ENCODE assay signal across 8 cellular contexts in the genomic region with DNA sequence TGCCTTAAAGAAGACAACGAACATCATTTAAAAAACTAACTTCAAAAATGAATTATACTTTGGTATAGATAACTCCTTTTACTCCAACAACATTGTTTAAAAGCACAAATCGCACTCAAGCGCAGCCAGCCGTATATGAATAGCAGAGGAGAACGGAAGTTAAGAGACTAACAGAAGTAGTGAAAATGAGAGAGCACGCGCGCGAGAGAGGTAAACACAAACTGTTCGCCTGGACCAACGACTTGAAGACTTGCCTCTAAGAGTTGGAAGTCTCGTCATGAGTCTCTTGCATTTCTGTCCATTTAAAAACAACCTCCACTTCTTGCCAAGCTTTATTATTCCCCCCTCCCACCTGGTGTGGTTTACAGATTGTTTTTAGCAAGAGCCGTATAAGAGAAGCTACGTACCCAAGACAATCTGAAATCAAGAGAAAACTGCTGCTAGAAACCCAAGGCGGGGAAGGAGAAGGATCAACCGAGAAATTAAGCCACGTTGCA. TPM values are rescaled to one million over a fixed set of nuclear protein-coding genes. Genes with fewer than 3 reads are reported as not detected.
DNase-seq lines count a peak whose midpoint lies in the region; ATAC-seq, FAIRE-seq and TF ChIP-seq lines count a peak whose summit lies in the region.

No MANE protein-coding gene starts in this region.

- intact Hi-C loops in PC-9 (cut with micrococcal nuclease; ENCODE audit: unreplicated experiment) (no loop called here), adrenal gland (cut with DNase I) (loop anchor here in 1 of 2 donors (10.0 kb wide), 1 partner anchor 51 kb away; no protein-coding TSS in a partner anchor)

- H3K9me3 ChIP-seq in PC-9 (ENCODE audit: insufficient read depth, low read depth), result no peaks in the 10 kb centered on the region
- peaks cover 0 to under 1% (median 0%) of the 10 kb centered on the region in 3 donors for H3K9me3 ChIP-seq in adrenal gland (replicated peaks in 1 of 3)
- no peaks in the 10 kb centered on the region for H3K9me3 ChIP-seq in keratinocyte (ENCODE audit: control insufficient read depth, low read depth, low read length)

- POLR2A ChIA-PET in PC-9 (lab: Charles Lee; ENCODE audit: unreplicated experiment), result interaction anchor here (0.5 kb wide), 1 partner anchor 527 kb away, joined by 5 read pairs; no protein-coding TSS in a partner anchor

- CTCF ChIA-PET in PC-9 (lab: Charles Lee), result no interaction called here

- peak overlapping the region; percentile 100 for H3K9ac ChIP-seq in keratinocyte (ENCODE audit: control insufficient read depth, extremely low read depth, insufficient read depth, low read length)

- dilution Hi-C loops in keratinocyte (cut with MboI; ENCODE audit: extremely low pct_ligation_motif_present, low sequenced_read_pairs), result no loop called here

- H3F3A ChIP-seq in PC-9 (ENCODE audit: insufficient read depth, low read depth), result no peaks in the 10 kb centered on the region

- peak overlapping the region; percentile 89 for H3K4me3 ChIP-seq in PC-9
- peak overlapping the region; percentile 19 to 74 (median 48) for H3K4me3 ChIP-seq in adrenal gland
- peak overlapping the region; percentile 78 to 100 (median 100) for H3K4me3 ChIP-seq in keratinocyte (ENCODE audit: control insufficient read depth in 2 of 3, extremely low read depth in 1 of 3, insufficient read depth in 2 of 3, low read depth in 1 of 3, low read length in 3 of 3)

- peak overlapping the region; percentile 80 for H3K27ac ChIP-seq in PC-9
- H3K27ac ChIP-seq in adrenal gland, result peak overlapping the region; percentile 22 to 95 (median 91)
- H3K27ac ChIP-seq in keratinocyte (ENCODE audit: control insufficient read depth, insufficient read depth, low read length), result peak overlapping the region; percentile 100

- H3K79me2 ChIP-seq in PC-9 (ENCODE audit: low read depth), result peaks cover 93% of the 10 kb centered on the region
- peaks cover 88% of the 10 kb centered on the region for H3K79me2 ChIP-seq in keratinocyte (ENCODE audit: control insufficient read depth, insufficient read depth, low read length)

- H3K4me2 ChIP-seq in PC-9 (peak overlapping the region; percentile 96), keratinocyte (ENCODE audit: control insufficient read depth, extremely low read depth, insufficient read depth, low read depth, low read length) (peak overlapping the region; percentile 89)

- peak; percentile 16 for DNase-seq in GM04504 (ENCODE audit: low read depth)
- DNase-seq in PC-9, result peak; percentile 4 to 50
- DNase-seq in adrenal gland, result peak in 4 of 7 donors; percentile 22 to 37 (median 28)
- no peak for DNase-seq in keratinocyte (ENCODE audit: low read depth, low spot score)
- peak; percentile 2 for DNase-seq in stimulated activated CD8-positive, alpha-beta memory T cell treated with anti-CD3 and anti-CD28 coated beads, Interleukin-12 subunit alpha, Interleukin-12 subunit beta, amount 100 ng/mL, for 4 hours (ENCODE audit: low read depth)

- H3K4me1 ChIP-seq in PC-9 (replicated peaks; ENCODE audit: insufficient read depth) (peaks cover 22% of the 10 kb centered on the region), adrenal gland (replicated peaks in 1 of 2) (peaks cover 15 to 50% of the 10 kb centered on the region in 2 donors), keratinocyte (ENCODE audit: control insufficient read depth, extremely low read depth, insufficient read depth, low read length) (peaks cover 9% of the 10 kb centered on the region)

- peaks cover 17% of the 10 kb centered on the region; the same call in 1 of the 2 replicates for H3K36me3 ChIP-seq in PC-9 (ENCODE audit: low read depth)
- no peaks in the 10 kb centered on the region for H3K36me3 ChIP-seq in adrenal gland (replicated peaks in 1 of 2)
- H3K36me3 ChIP-seq in keratinocyte (ENCODE audit: control insufficient read depth in 2 of 2, extremely low read depth in 1 of 2, insufficient read depth in 2 of 2, low read length in 2 of 2), result peaks cover 0 to 17% of the 10 kb centered on the region in 2 experiments

- TSS peak; percentile 50 for BruUV-seq in PC-9 (replicated peaks; lab: Mats Ljungman, UMichigan)

- ATAC-seq in HG02678 (IDR thresholded peaks at IDR 0.05; ENCODE audit: unreplicated experiment), result peak; percentile 18
- ATAC-seq in GM18505 (IDR thresholded peaks at IDR 0.05; ENCODE audit: unreplicated experiment), result no peak
- no peak for ATAC-seq in HG03520 (IDR thresholded peaks at IDR 0.05; ENCODE audit: unreplicated experiment)

- H3K27me3 ChIP-seq in PC-9 (ENCODE audit: insufficient read depth, low read depth), result no peaks in the 10 kb centered on the region
- no peaks in the 10 kb centered on the region for H3K27me3 ChIP-seq in adrenal gland
- no peaks in the 10 kb centered on the region for H3K27me3 ChIP-seq in keratinocyte (ENCODE audit: control insufficient read depth, extremely low read depth, insufficient read depth, low read length)

- TF ChIP-seq CTCF in PC-9 (conservative IDR thresholded peaks at IDR 0.05), result no peak
- TF ChIP-seq CTCF in adrenal gland (IDR thresholded peaks at IDR 0.05), result no peak
- TF ChIP-seq CTCF in keratinocyte (optimal IDR thresholded peaks at IDR 0.05 in 1 of 3, IDR thresholded peaks at IDR 0.05 in 1 of 3, conservative IDR thresholded peaks at IDR 0.05 in 1 of 3; ENCODE audit: extremely low read depth in 1 of 3, insufficient read depth in 2 of 3, low read length in 3 of 3), result no peak

- peak; percentile 39 for FAIRE-seq in keratinocyte (lab: Jason Lieb, UNC)

- TF ChIP-seq POLR2A in adrenal gland (IDR thresholded peaks at IDR 0.05), result no peak
- TF ChIP-seq POLR2A in GM18505 (IDR thresholded peaks at IDR 0.05; ENCODE audit: borderline replicate concordance, extremely low read depth, insufficient read depth, insufficient read length), result no peak

- H2AFZ ChIP-seq in PC-9, result peak overlapping the region; percentile 86
- peak overlapping the region; percentile 100 for H2AFZ ChIP-seq in keratinocyte (ENCODE audit: control insufficient read depth, low read length)

- WGBS in adrenal gland, 4 donors, result 0% methylated on average over 17 of the region's 17 CpGs

- peaks cover 48% of the 10 kb centered on the region for H4K20me1 ChIP-seq in PC-9 (ENCODE audit: insufficient read depth)
- H4K20me1 ChIP-seq in keratinocyte (ENCODE audit: control insufficient read depth, extremely low read depth, insufficient read depth, low read length), result peaks cover 3% of the 10 kb centered on the region

- H3K9me2 ChIP-seq in PC-9 (ENCODE audit: insufficient read depth), result no peaks in the 10 kb centered on the region

- H3K9me1 ChIP-seq in keratinocyte (ENCODE audit: control insufficient read depth, extremely low read depth, insufficient read depth, low read length), result no peaks in the 10 kb centered on the region

RNA-seq across cellular contexts. Expression of a gene that starts 0.5 kb away (rescaled TPM):
- 137 and 142 TPM in 2 replicates for total RNA-seq in PC-9 (2021)
- 100 to 1,000 TPM; 163 to 277 (median 204) TPM for total RNA-seq in adrenal gland
- polyA plus RNA-seq in adrenal gland, result 100 to 1,000 TPM in 1 of 3 donors, 10 to 100 TPM in 2; 54.1 to 394 (median 62.9) TPM
- 133 to 246 TPM (median 136 TPM) in 3 replicates for polyA plus RNA-seq in keratinocyte
- polyA plus RNA-seq in keratinocyte (2011; ENCODE audit: low read depth), result 97.4 TPM
- polyA plus RNA-seq in keratinocyte (2011; cell fraction: cytosol; rRNA removed), result 114 and 276 TPM in 2 replicates
- polyA plus RNA-seq in keratinocyte (2011; cell fraction: nucleus; rRNA removed), result 123 and 171 TPM in 2 replicates
- 136 and 153 TPM in 2 replicates for polyA plus RNA-seq in keratinocyte (2012; ENCODE audit: low replicate concordance)
- polyA minus RNA-seq in keratinocyte, result 31.4 to 97.2 TPM (median 55.2 TPM) in 3 replicates
- 63.3 TPM for polyA minus RNA-seq in keratinocyte (2011; cell fraction: cytosol; rRNA and poly(A)+ RNA removed)
- polyA minus RNA-seq in keratinocyte (2011; cell fraction: nucleus; rRNA and poly(A)+ RNA removed), result 43.8 and 69.9 TPM in 2 replicates

RNA-seq across cellular contexts. Expression of a gene that starts 1.0 kb away (rescaled TPM):
- 35.0 and 37.0 TPM in 2 replicates for total RNA-seq in PC-9 (2021)
- 100 to 1,000 TPM in 1 of 8 donors, 10 to 100 TPM in 7; 36.7 to 131 (median 46.5) TPM for total RNA-seq in adrenal gland
- 10 to 100 TPM; 11.2 to 60.4 (median 12.9) TPM for polyA plus RNA-seq in adrenal gland
- polyA plus RNA-seq in keratinocyte, result 8.4 to 18.7 TPM (median 12.1 TPM) in 3 replicates
- 2.2 TPM for polyA plus RNA-seq in keratinocyte (2011; ENCODE audit: low read depth)
- polyA plus RNA-seq in keratinocyte (2011; cell fraction: cytosol; rRNA removed), result 4.4 and 9.4 TPM in 2 replicates
- 10.2 and 12.5 TPM in 2 replicates for polyA plus RNA-seq in keratinocyte (2011; cell fraction: nucleus; rRNA removed)
- 6.2 and 15.3 TPM in 2 replicates for polyA plus RNA-seq in keratinocyte (2012; ENCODE audit: low replicate concordance)
- polyA minus RNA-seq in keratinocyte, result 2.0 to 14.5 TPM (median 6.7 TPM) in 3 replicates
- polyA minus RNA-seq in keratinocyte (2011; cell fraction: cytosol; rRNA and poly(A)+ RNA removed), result 9.2 TPM
- polyA minus RNA-seq in keratinocyte (2011; cell fraction: nucleus; rRNA and poly(A)+ RNA removed), result 11.2 and 22.6 TPM in 2 replicates

Comparison
In these comparisons a context has a peak if more than half of its experiments do, and no peak if none do; other contexts are left out.
1. H3K4me3 ChIP-seq: peak in every context shown above with its lines; median percentile 100 in keratinocyte; 89 in PC-9; 48 in adrenal gland.